ENCODE assay signal across 14 cellular contexts in genomic region chr4:176295907-176296306, GRCh38. TPM values are rescaled to one million over a fixed set of nuclear protein-coding genes. Genes with fewer than 3 reads are reported as not detected.
"Had no signal": no experiment of that assay in that cellular context is flagged by ENCODE, and none has a peak within 500 bp of the region (broad histone marks: within the 10 kb centered on the region; RNA-seq: fewer than 3 reads in every experiment).

No MANE protein-coding gene starts in this region.

RNA-seq across cellular contexts. Expression of gene ASB5, which starts 26.9 kb away (rescaled TPM):
- total RNA-seq: activated B cell treated with CpG ODN at 0.5 μM for 24 hours; activated CD4-positive, alpha-beta memory T cell treated with anti-CD3 and anti-CD28 coated beads for 36 hours; activated CD4-positive, alpha-beta memory T cell treated with anti-CD3 and anti-CD28 coated beads, Interleukin-2, amount 10 ng/mL, durations not matched to agents 7 days and 5 days; activated CD4-positive, alpha-beta T cell treated with anti-CD3 and anti-CD28 coated beads for 36 hours; activated CD4-positive, alpha-beta T cell treated with anti-CD3 and anti-CD28 coated beads, Interleukin-2, amount 10 ng/mL, durations not matched to agents 24 days and 14 days; activated CD4-positive, alpha-beta T cell treated with anti-CD3 and anti-CD28 coated beads, Interleukin-2, amount 10 ng/mL, durations not matched to agents 7 days and 5 days; activated CD8-positive, alpha-beta memory T cell treated with anti-CD3 and anti-CD28 coated beads for 36 hours; activated CD8-positive, alpha-beta memory T cell treated with anti-CD3 and anti-CD28 coated beads, Interleukin-2, amount 10 ng/mL, durations not matched to agents 7 days and 5 days; activated CD8-positive, alpha-beta T cell treated with anti-CD3 and anti-CD28 coated beads for 36 hours; activated CD8-positive, alpha-beta T cell treated with anti-CD3 and anti-CD28 coated beads, Interleukin-2, amount 10 ng/mL, durations not matched to agents 7 days and 5 days; T-helper 1 cell treated with Interleukin-12 subunit alpha and Interleukin-12 subunit beta and Interleukin-4 antibody, amounts not matched to agents 30 ng/mL and 1 ng/mL, for 36 hours; T-helper 17 cell; T-helper 2 cell treated with Interferon-gamma antibody and Interleukin-4, amounts not matched to agents 100 ng/mL and 5 ng/mL, for 36 hours; WTC11 had no signal
